12 cellular contexts compared by ENCODE assay signal in the genomic region with DNA sequence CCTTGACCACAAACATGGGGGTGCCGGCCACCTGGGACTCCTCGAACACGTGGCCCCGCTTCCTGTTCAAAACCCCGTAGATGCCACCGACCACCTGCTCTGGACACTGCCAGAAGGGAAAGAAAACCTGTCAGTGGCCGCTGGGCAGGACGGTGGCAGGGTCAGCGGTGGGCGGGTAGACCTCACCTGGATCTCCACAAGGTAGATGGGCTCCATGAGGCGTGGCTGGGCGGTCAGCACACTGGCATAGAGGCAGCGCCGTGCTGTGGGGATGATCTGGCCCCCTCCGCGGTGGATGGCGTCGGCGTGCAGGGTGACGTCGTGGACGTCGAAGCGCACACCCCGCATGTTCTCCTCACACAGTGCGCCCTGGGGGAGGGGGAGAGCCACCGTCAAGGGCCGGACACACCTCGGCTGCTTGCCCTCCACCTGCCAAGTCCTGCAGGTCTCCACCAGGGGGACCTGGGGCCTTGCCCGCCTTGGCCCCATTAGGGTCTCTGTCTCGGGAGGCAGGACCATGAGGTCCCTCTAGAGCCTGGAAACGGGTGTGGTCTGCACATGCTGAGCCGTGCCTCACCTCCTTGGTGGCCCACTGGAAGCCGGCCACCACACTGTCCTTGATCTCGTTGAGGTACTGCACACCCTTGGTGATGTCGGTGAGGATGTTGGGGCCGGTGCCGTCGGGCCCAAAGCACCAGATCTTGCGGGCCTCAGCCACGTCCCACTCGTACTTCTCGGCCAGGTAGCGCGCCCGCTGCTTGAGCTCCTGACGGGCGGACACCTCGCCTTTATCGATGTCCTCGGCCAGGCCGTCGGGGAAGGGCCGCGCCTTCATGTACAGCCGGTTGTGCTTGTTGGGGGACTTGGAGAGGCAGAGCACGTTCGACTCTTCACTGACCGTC. TPM values are rescaled to one million over a fixed set of nuclear protein-coding genes. Genes with fewer than 3 reads are reported as not detected.
DNase-seq lines count a peak whose midpoint lies in the region; ATAC-seq, FAIRE-seq and TF ChIP-seq lines count a peak whose summit lies in the region.
"Had no signal": no experiment of that assay in that cellular context is flagged by ENCODE, and none has a peak within 500 bp of the region (broad histone marks: within the 10 kb centered on the region; RNA-seq: fewer than 3 reads in every experiment).

No MANE protein-coding gene starts in this region.

- H2BK15ac ChIP-seq in H9 (ENCODE audit: low read depth, low read length) = no peak overlapping the region

- H2AFZ ChIP-seq in H9 (ENCODE audit: low read length) = no peak overlapping the region

- H4K5ac ChIP-seq in H9 (ENCODE audit: insufficient read length, low read depth, low read length) = no peak overlapping the region

- H2BK120ac ChIP-seq in H9 (ENCODE audit: low read depth, low read length, poor library complexity, severe bottlenecking) = no peak overlapping the region

- H4K91ac ChIP-seq in H9 (ENCODE audit: insufficient read length, low read depth, low read length) = no peak overlapping the region

- H3T11ph ChIP-seq in H9 (ENCODE audit: low read length) = no peak overlapping the region

- H3K27ac ChIP-seq in H9 (ENCODE audit: insufficient read length, low read depth, low read length) (no peak overlapping the region), muscle layer of colon (ENCODE audit: low read depth, low read length) (peak overlapping the region; percentile 55)

- peak; percentile 54 for TF ChIP-seq CTCF in H9 (conservative IDR thresholded peaks at IDR 0.05)
- peak; percentile 20 for TF ChIP-seq CTCF in bronchial epithelial cell (IDR thresholded peaks at IDR 0.05; ENCODE audit: insufficient read depth, low read length, severe bottlenecking)
- no peak for TF ChIP-seq CTCF in GM20000 (IDR thresholded peaks at IDR 0.05; ENCODE audit: extremely low read depth, missing control alignments)

- H2BK20ac ChIP-seq in H9 (ENCODE audit: low read depth, low read length, poor library complexity, severe bottlenecking) = no peak overlapping the region

- H2BK12ac ChIP-seq in H9 (ENCODE audit: insufficient read length, low read depth, low read length) = no peak overlapping the region

- WGBS in H9 (ENCODE audit: extremely low coverage, insufficient read length, low lambda C conversion rate) = no CpG with 5 or more reads among the region's 59 CpGs

- H3K36me3 ChIP-seq in bronchial epithelial cell (ENCODE audit: control insufficient read depth, insufficient read depth, low read length) (peaks cover 66% of the 10 kb centered on the region), muscle layer of colon (ENCODE audit: insufficient read depth, low read length) (peaks cover 70% of the 10 kb centered on the region)

- H4K20me1 ChIP-seq in H9 (ENCODE audit: control insufficient read depth, insufficient read depth, insufficient read length) = no peaks in the 10 kb centered on the region

- H3K56ac ChIP-seq in H9 (ENCODE audit: insufficient read length, low read depth, low read length) = no peak overlapping the region

- peaks cover 5% of the 10 kb centered on the region; the same call in 1 of the 2 replicates for H3K79me2 ChIP-seq in H9 (ENCODE audit: insufficient read depth, low read length)

- 0 out of 5 replicates have a peak overlapping the region, but pooled peaks of 1 of the 2 experiments have one; percentile 3 for H3K4me3 Mint-ChIP-seq in H9

- no peak for ATAC-seq in HG03097 (IDR thresholded peaks at IDR 0.05; ENCODE audit: low FRiP score, unreplicated experiment)
- no peak for ATAC-seq in HG02884 (IDR thresholded peaks at IDR 0.05; ENCODE audit: unreplicated experiment)

- H3K27me3 ChIP-seq in H9 (ENCODE audit: insufficient read depth, low read length) (no peaks in the 10 kb centered on the region), bronchial epithelial cell (ENCODE audit: control insufficient read depth, insufficient read depth, low read length) (no peaks in the 10 kb centered on the region), muscle layer of colon (ENCODE audit: control insufficient read depth in 1 of 2, insufficient read depth in 2 of 2, low read length in 2 of 2) (no peaks in the 10 kb centered on the region)

- no peaks in the 10 kb centered on the region for H3K23me2 ChIP-seq in H9 (ENCODE audit: insufficient read length, low read depth, low read length, poor library complexity, severe bottlenecking)

- H3K9me3 Mint-ChIP-seq in H9 = no peaks in the 10 kb centered on the region; a peak in 1 of 5 replicates

- H3K4me2 ChIP-seq in H9 (ENCODE audit: insufficient read depth, insufficient read length, low read length) = no peak overlapping the region

- H3K36me3 Mint-ChIP-seq in H9 (ENCODE audit: insufficient read depth in 1 of 3, low read depth in 3 of 3) = peaks cover 59 to 78% (median 68%) of the 10 kb centered on the region in 3 experiments

- H3K4me3 ChIP-seq in bronchial epithelial cell (ENCODE audit: low read depth, low read length) = no peak overlapping the region
- H3K4me3 ChIP-seq in muscle layer of colon (ENCODE audit: low read depth in 1 of 2, low read length in 2 of 2) = no peak overlapping the region

- no peak overlapping the region for H3K9ac ChIP-seq in H9 (ENCODE audit: extremely low read depth, insufficient read length, low read length)
- no peak overlapping the region for H3K9ac ChIP-seq in muscle layer of colon (ENCODE audit: low read length)

- peak overlapping the region; percentile 62 to 87 (median 69); a peak in 3 of 7 replicates for H3K27ac Mint-ChIP-seq in H9

- H3K9me3 ChIP-seq in H9 (ENCODE audit: control insufficient read depth, low read depth, low read length) (no peaks in the 10 kb centered on the region), muscle layer of colon (ENCODE audit: low read length) (no peaks in the 10 kb centered on the region)

- H4K8ac ChIP-seq in H9 (replicated peaks; ENCODE audit: insufficient read length, low read depth, low read length) = no peak overlapping the region

- peaks cover 4 to 5% of the 10 kb centered on the region in 2 experiments for H3K4me1 Mint-ChIP-seq in H9

- H3K23ac ChIP-seq in H9 (ENCODE audit: insufficient read length, low read depth, low read length) = no peak overlapping the region

- no peak for FAIRE-seq in bronchial epithelial cell (lab: Jason Lieb, UNC)
- FAIRE-seq: colon had no signal

- H3K4me1 ChIP-seq in H9 (ENCODE audit: insufficient read depth, low read length) (no peaks in the 10 kb centered on the region), muscle layer of colon (ENCODE audit: insufficient read depth, low read length) (no peaks in the 10 kb centered on the region)

- H3K14ac ChIP-seq in H9 (ENCODE audit: insufficient read depth, low read length) = no peak overlapping the region

- peaks cover 4% of the 10 kb centered on the region for H3K79me1 ChIP-seq in H9 (ENCODE audit: insufficient read depth, low read depth, low read length, poor library complexity, severe bottlenecking)

- H3K4ac ChIP-seq in H9 (ENCODE audit: low read depth, low read length) = no peak overlapping the region

- no peak overlapping the region for H3K18ac ChIP-seq in H9 (ENCODE audit: insufficient read length, low read depth, low read length)

- peaks cover 1% of the 10 kb centered on the region for H3K27me3 Mint-ChIP-seq in H9 (ENCODE audit: low read depth)

- peak; percentile 52 for DNase-seq in CMK (ENCODE audit: low read depth)
- peak; percentile 59 for DNase-seq in H9
- no peak for DNase-seq in bronchial epithelial cell (ENCODE audit: low read depth)
- no peak for DNase-seq in GM20000 (ENCODE audit: low spot score)
- no peak for DNase-seq in HK-2 (ENCODE audit: unreplicated experiment)
- DNase-seq: GDM1, NCI-H1417 treated with DMSO at 0.1 percent for 48 hours, SHP77 had no signal

- no peak overlapping the region for H2AK5ac ChIP-seq in H9 (ENCODE audit: insufficient read length, low read length)

- H2BK5ac ChIP-seq in H9 (ENCODE audit: insufficient read length, low read length) = no peak overlapping the region

RNA-seq across cellular contexts. Expression of a gene that starts 6.6 kb away (rescaled TPM):
- total RNA-seq in H9 (2021) = 114 and 121 TPM in 2 replicates
- total RNA-seq in bronchial epithelial cell = 105 and 128 TPM in 2 replicates

RNA-seq across cellular contexts. Expression of a gene that starts 7.8 kb away (rescaled TPM):
- total RNA-seq in H9 (2021) (3,615 and 3,676 TPM in 2 replicates), bronchial epithelial cell (3,055 and 4,680 TPM in 2 replicates)

RNA-seq across cellular contexts. Expression of a gene that starts 30.0 kb away (rescaled TPM):
- total RNA-seq in H9 (2021) = 52.0 and 59.4 TPM in 2 replicates
- 10.0 and 24.2 TPM in 2 replicates for total RNA-seq in bronchial epithelial cell

RNA-seq across cellular contexts. Expression of a gene that starts 44.6 kb away (rescaled TPM):
- total RNA-seq in H9 (2021) (60.0 and 62.7 TPM in 2 replicates), bronchial epithelial cell (not detected in 2 replicates)

Comparison
In these comparisons a context has a peak if more than half of its experiments do, and no peak if none do; other contexts are left out.
1. DNase-seq: peak in CMK (single experiment) and H9 (single experiment); none in bronchial epithelial cell (single experiment), GM20000 (single experiment) and HK-2 (single experiment).